In genomic region chr5:1171340-1171941, GRCh38 we compare ENCODE assay signal across 1 cellular context.
TF ChIP-seq lines count a peak whose summit lies in the region.

No MANE protein-coding gene starts in this region.

TF ChIP-seq in HepG2, 621 proteins besides CTCF, POLR2A, EP300 and RAD21:
- no peak for TF ChIP-seq ELF3 (CRISPR knock-in tag; IDR thresholded peaks at IDR 0.05)
- TF ChIP-seq PCBP1 (IDR thresholded peaks at IDR 0.05; ENCODE audit: borderline replicate concordance, low read depth, low read length), result no peak
- TF ChIP-seq ZNF138 (CRISPR knock-in tag; IDR thresholded peaks at IDR 0.05; ENCODE audit: low read depth), result no peak
- TF ChIP-seq MXD3 (CRISPR knock-in tag; IDR thresholded peaks at IDR 0.05), result no peak
- no peak for TF ChIP-seq KDM6A (CRISPR knock-in tag; IDR thresholded peaks at IDR 0.05; ENCODE audit: low read depth)
- TF ChIP-seq SOX5 (CRISPR knock-in tag; IDR thresholded peaks at IDR 0.05; ENCODE audit: borderline replicate concordance), result no peak
- TF ChIP-seq ZNF577 (CRISPR knock-in tag; IDR thresholded peaks at IDR 0.05; ENCODE audit: borderline replicate concordance, low read depth), result no peak
- no peak for TF ChIP-seq ZNF414 (CRISPR knock-in tag; IDR thresholded peaks at IDR 0.05)
- TF ChIP-seq ZNF619 (CRISPR knock-in tag; IDR thresholded peaks at IDR 0.05), result no peak
- no peak for TF ChIP-seq TCF12 (IDR thresholded peaks at IDR 0.05)
- no peak for TF ChIP-seq TCF12 (CRISPR knock-in tag; IDR thresholded peaks at IDR 0.05)
- TF ChIP-seq ZSCAN31 (CRISPR knock-in tag; IDR thresholded peaks at IDR 0.05; ENCODE audit: low read depth), result no peak
- TF ChIP-seq RAD51 (IDR thresholded peaks at IDR 0.05; ENCODE audit: borderline replicate concordance), result no peak
- TF ChIP-seq PLRG1 (conservative IDR thresholded peaks at IDR 0.05), result no peak
- TF ChIP-seq TFDP1 (CRISPR knock-in tag; IDR thresholded peaks at IDR 0.05; ENCODE audit: borderline replicate concordance), result no peak
- TF ChIP-seq CENPX (CRISPR knock-in tag; IDR thresholded peaks at IDR 0.05), result no peak
- TF ChIP-seq ZNF281 (CRISPR knock-in tag; IDR thresholded peaks at IDR 0.05; ENCODE audit: borderline replicate concordance), result no peak
- no peak for TF ChIP-seq KMT2B (CRISPR knock-in tag; IDR thresholded peaks at IDR 0.05)
- TF ChIP-seq NPAS2 (CRISPR knock-in tag; IDR thresholded peaks at IDR 0.05; ENCODE audit: borderline replicate concordance), result no peak
